In the genomic region with DNA sequence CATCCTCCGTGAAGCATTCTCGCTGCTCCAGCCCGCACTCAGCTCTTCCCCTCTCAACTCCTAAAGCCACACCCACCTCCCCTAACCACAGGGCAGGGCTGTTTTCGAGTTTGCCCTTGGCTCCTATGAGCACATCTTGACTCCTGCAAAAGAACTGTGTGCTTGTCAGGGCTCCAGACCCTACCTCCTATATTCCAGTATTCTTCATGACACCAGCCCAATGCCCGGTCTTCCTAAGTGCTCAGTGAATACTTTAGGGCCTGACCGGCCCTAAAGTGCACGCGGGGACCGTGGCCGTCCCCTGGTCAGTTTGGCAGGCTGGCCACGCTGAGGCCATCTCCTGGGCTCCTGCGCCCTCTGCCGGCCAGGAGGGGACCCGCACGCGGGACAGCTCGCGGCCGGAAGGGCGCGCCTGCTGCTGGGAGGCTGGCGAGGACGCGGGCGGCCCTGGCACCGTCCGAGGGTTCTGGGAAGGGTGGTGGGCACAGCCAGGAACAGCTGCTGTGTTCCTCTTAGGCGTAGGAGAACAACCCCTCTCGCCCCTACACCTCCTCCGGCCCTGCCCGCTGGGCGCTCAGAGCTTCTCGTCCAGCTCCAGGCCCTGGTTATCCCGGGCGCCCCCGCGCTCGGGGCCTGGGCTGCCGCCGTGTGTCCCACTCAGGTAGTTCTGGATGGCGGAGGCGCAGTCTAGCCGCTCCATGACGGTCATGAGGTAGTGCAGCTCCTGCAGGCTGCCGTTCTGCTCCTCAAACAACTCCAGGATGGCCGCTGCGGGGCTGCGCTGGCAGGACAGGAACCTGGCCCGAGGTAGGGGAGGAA, we compare ENCODE assay signal across 8 cellular contexts. TPM values are rescaled to one million over a fixed set of nuclear protein-coding genes. Genes with fewer than 3 reads are reported as not detected.
A peak's percentile ranks its signal among the peaks of the same experiment; 100 is the strongest.
DNase-seq lines count a peak whose midpoint lies in the region; ATAC-seq and TF ChIP-seq lines count a peak whose summit lies in the region.

No MANE protein-coding gene starts in this region.

- H3K79me1 ChIP-seq in IMR-90 (ENCODE audit: low read depth in 1 of 2, low read length in 2 of 2): no peaks in the 10 kb centered on the region

- dilution Hi-C loops in IMR-90 (cut with HindIII; ENCODE audit: low sequenced_read_pairs, unreplicated experiment): no loop called here

- H2BK120ac ChIP-seq in IMR-90 (ENCODE audit: low read depth, low read length): peak overlapping the region; percentile 71

- H4K91ac ChIP-seq in IMR-90 (ENCODE audit: insufficient read depth, low read depth, low read length): peak overlapping the region; percentile 74; the same call in 1 of the 2 replicates

- ATAC-seq in DND-41 (ENCODE audit: insufficient read depth, low read depth) (peak; percentile 86), GM21526 (IDR thresholded peaks at IDR 0.05; ENCODE audit: low FRiP score, unreplicated experiment) (peak; percentile 89), IMR-90 (ENCODE audit: low read depth) (peak; percentile 99), heart left ventricle (peak; percentile 77 to 97 (median 94))

- no peak overlapping the region for H3K18ac ChIP-seq in IMR-90 (ENCODE audit: low read depth, low read length)

- H3K4me3 Mint-ChIP-seq in activated naive CD8-positive, alpha-beta T cell treated with anti-CD3 and anti-CD28 coated beads for 36 hours: peak overlapping the region; percentile 86

- peak overlapping the region; percentile 42; the same call in 1 of the 2 replicates for H3K14ac ChIP-seq in IMR-90 (replicated peaks; ENCODE audit: low read depth, low read length)

- no peak overlapping the region for H2BK15ac ChIP-seq in IMR-90 (ENCODE audit: low read depth, low read length)

- H3K9me3 Mint-ChIP-seq in activated naive CD8-positive, alpha-beta T cell treated with anti-CD3 and anti-CD28 coated beads for 36 hours: no peaks in the 10 kb centered on the region

- TF ChIP-seq RAD21 in IMR-90 (IDR thresholded peaks at IDR 0.05; ENCODE audit: low read length) (peak; percentile 97), SK-N-SH (IDR thresholded peaks at IDR 0.05; ENCODE audit: low read length) (peak; percentile 91)

- TF ChIP-seq EP300 in SK-N-SH (IDR thresholded peaks at IDR 0.05; ENCODE audit: borderline replicate concordance in 1 of 2, low read depth in 1 of 2, low read length in 1 of 2) (no peak), tibial nerve (IDR thresholded peaks at IDR 0.05) (peak in 1 of 2 donors; percentile 33)

- no peak overlapping the region; the same call in 1 of the 2 replicates for H3K23ac ChIP-seq in IMR-90 (ENCODE audit: low read depth, low read length)

- H2BK20ac ChIP-seq in IMR-90 (ENCODE audit: low read depth, low read length): 0 out of 2 replicates have a peak overlapping the region, but pooled peaks have one; percentile 26

- peak overlapping the region; percentile 30 to 65 for H3K4me3 ChIP-seq in DND-41 (ENCODE audit: low read depth in 1 of 2, low read length in 2 of 2)
- peak overlapping the region; percentile 40 for H3K4me3 ChIP-seq in IMR-90 (ENCODE audit: insufficient read depth, low read depth, low read length)
- peak overlapping the region in 1 of 2 experiments; percentile 39; a peak in 2 of 4 replicates for H3K4me3 ChIP-seq in SK-N-SH (ENCODE audit: low read depth in 2 of 2, low read length in 1 of 2)
- H3K4me3 ChIP-seq in heart left ventricle: peak overlapping the region; percentile 23 to 73 (median 60)
- peak overlapping the region; percentile 15 to 62 (median 40) for H3K4me3 ChIP-seq in tibial nerve

- H2AK5ac ChIP-seq in IMR-90 (ENCODE audit: low read depth, low read length): no peak overlapping the region

- peak overlapping the region; percentile 10 for H2AK9ac ChIP-seq in IMR-90 (replicated peaks; ENCODE audit: low read depth, low read length, poor library complexity)

- peak overlapping the region; percentile 93 to 96 for H4K8ac ChIP-seq in IMR-90 (ENCODE audit: low read depth in 2 of 2, low read length in 2 of 2)

- H2AFZ ChIP-seq in DND-41 (ENCODE audit: low read depth, low read length) (peak overlapping the region; percentile 81), IMR-90 (replicated peaks; ENCODE audit: low read length, poor library complexity) (peak overlapping the region; percentile 96), SK-N-SH (ENCODE audit: low read depth) (peak overlapping the region; percentile 61; the same call in 1 of the 2 replicates)

- no peak overlapping the region; the same call in 1 of the 2 replicates for H3K56ac ChIP-seq in IMR-90 (ENCODE audit: extremely low read depth, insufficient read depth, low read length)

- DNase-seq in DND-41 (peak; percentile 94), IMR-90 (peak; percentile 44), SK-N-SH (peak; percentile 95), heart left ventricle (peak; percentile 85 to 94 (median 87)), pons (ENCODE audit: low spot score) (peak; percentile 56), tibial nerve (ENCODE audit: low spot score in 2 of 2) (peak; percentile 82 to 86)
- peak; percentile 83 for DNase-seq in activated naive CD8-positive, alpha-beta T cell treated with anti-CD3 and anti-CD28 coated beads for 36 hours

- WGBS in IMR-90 (ENCODE audit: extremely low coverage in 2 of 2, insufficient read length in 1 of 2), 2 experiments: 10% methylated on average over 12 of the region's 49 CpGs; no CpG with 5 or more reads in 1 of the 2 experiments
- 46% methylated on average over 15 of the region's 49 CpGs for WGBS in SK-N-SH (ENCODE audit: low lambda C conversion rate)
- 0 to 2% (median 1%) methylated on average over 27 to 49 of the region's 49 CpGs for WGBS in heart left ventricle, 4 donors
- WGBS in tibial nerve, 2 donors: 0 to 8% methylated on average over 28 to 29 of the region's 49 CpGs

- TF ChIP-seq POLR2A in IMR-90 (IDR thresholded peaks at IDR 0.05; ENCODE audit: low read depth, low read length) (0 out of 2 replicates have a peak, but pooled peaks have one; percentile 32), heart left ventricle (IDR thresholded peaks at IDR 0.05) (peak in 1 of 2 donors; percentile 14), tibial nerve (IDR thresholded peaks at IDR 0.05) (no peak)

- H3K9me3 ChIP-seq in DND-41 (ENCODE audit: insufficient read depth, low read length, severe bottlenecking): no peaks in the 10 kb centered on the region
- no peaks in the 10 kb centered on the region for H3K9me3 ChIP-seq in IMR-90 (ENCODE audit: control insufficient read depth, insufficient read depth, low read length)
- H3K9me3 ChIP-seq in SK-N-SH: no peaks in the 10 kb centered on the region
- H3K9me3 ChIP-seq in heart left ventricle: no peaks in the 10 kb centered on the region
- H3K9me3 ChIP-seq in tibial nerve: no peaks in the 10 kb centered on the region

- H3K4me1 ChIP-seq in DND-41 (ENCODE audit: insufficient read depth, low read length) (peaks cover 39% of the 10 kb centered on the region), IMR-90 (ENCODE audit: control insufficient read depth, insufficient read depth, low read length) (peaks cover 4% of the 10 kb centered on the region; the same call in 1 of the 2 replicates), SK-N-SH (ENCODE audit: control insufficient read depth in 1 of 2, insufficient read depth in 2 of 2, low read depth in 1 of 2, low read length in 1 of 2) (peaks cover 0 to 12% of the 10 kb centered on the region in 2 experiments; a peak in 1 of 4 replicates), heart left ventricle (peaks cover 0 to 23% (median 12%) of the 10 kb centered on the region in 12 donors), tibial nerve (peaks cover 0 to 21% (median 14%) of the 10 kb centered on the region in 4 donors)

- H3K27me3 ChIP-seq in DND-41 (ENCODE audit: insufficient read depth, low read length, poor library complexity): no peaks in the 10 kb centered on the region
- peaks cover 7% of the 10 kb centered on the region; the same call in 1 of the 2 replicates for H3K27me3 ChIP-seq in IMR-90 (ENCODE audit: control insufficient read depth, insufficient read depth, low read length)
- no peaks in the 10 kb centered on the region for H3K27me3 ChIP-seq in SK-N-SH (ENCODE audit: insufficient read depth)
- H3K27me3 ChIP-seq in heart left ventricle: no peaks in the 10 kb centered on the region
- no peaks in the 10 kb centered on the region for H3K27me3 ChIP-seq in tibial nerve

- H3K36me3 Mint-ChIP-seq in activated naive CD8-positive, alpha-beta T cell treated with anti-CD3 and anti-CD28 coated beads for 36 hours: no peaks in the 10 kb centered on the region

- H3K27ac ChIP-seq in DND-41 (ENCODE audit: low read length) (peak overlapping the region; percentile 98), IMR-90 (ENCODE audit: insufficient read depth, low read length) (no peak overlapping the region), SK-N-SH (ENCODE audit: low read depth in 2 of 2, low read length in 1 of 2) (no peak overlapping the region), heart left ventricle (peak overlapping the region; percentile 42 to 85 (median 75)), tibial nerve (peak overlapping the region in 3 of 4 donors; percentile 45 to 85 (median 57))

- no peaks in the 10 kb centered on the region for H4K20me1 ChIP-seq in DND-41 (ENCODE audit: insufficient read depth, low read length)
- H4K20me1 ChIP-seq in IMR-90 (ENCODE audit: insufficient read depth, low read length): no peaks in the 10 kb centered on the region
- no peaks in the 10 kb centered on the region for H4K20me1 ChIP-seq in SK-N-SH (ENCODE audit: insufficient read depth)

- in situ Hi-C loops in IMR-90 (cut with MboI; ENCODE audit: low sequenced_read_pairs): loop anchor here (10.0 to 25.0 kb wide), 3 partner anchors 473 to 1666 kb away; no protein-coding TSS in a partner anchor

- H3K4me1 Mint-ChIP-seq in activated naive CD8-positive, alpha-beta T cell treated with anti-CD3 and anti-CD28 coated beads for 36 hours: peaks cover 17% of the 10 kb centered on the region

- POLR2A ChIA-PET in IMR-90 (lab: Charles Lee; ENCODE audit: unreplicated experiment) (interaction anchor here (0.5 kb wide), 1 partner anchor 1098 kb away, joined by 7 read pairs; no protein-coding TSS in a partner anchor), SK-N-SH (lab: Yijun Ruan, JAX) (no interaction called here)

- H3K27ac Mint-ChIP-seq in activated naive CD8-positive, alpha-beta T cell treated with anti-CD3 and anti-CD28 coated beads for 36 hours: peak overlapping the region; percentile 78

- peak overlapping the region; percentile 74 for H3K4me2 ChIP-seq in DND-41 (ENCODE audit: insufficient read depth, low read length)
- peak overlapping the region; percentile 83 for H3K4me2 ChIP-seq in IMR-90 (ENCODE audit: low read depth, low read length)
- H3K4me2 ChIP-seq in SK-N-SH: no peak overlapping the region; the same call in 1 of the 2 replicates

- peak overlapping the region; percentile 72; the same call in 1 of the 2 replicates for H3K4ac ChIP-seq in IMR-90 (ENCODE audit: low read depth, low read length)

- no peaks in the 10 kb centered on the region for H3K27me3 Mint-ChIP-seq in activated naive CD8-positive, alpha-beta T cell treated with anti-CD3 and anti-CD28 coated beads for 36 hours

- intact Hi-C loops in IMR-90 (cut with micrococcal nuclease): loop anchor here (1.0 to 10.0 kb wide), 6 partner anchors 22 to 1683 kb away; no protein-coding TSS in a partner anchor
- intact Hi-C loops in heart left ventricle (cut with DNase I): loop anchor here in 9 of 10 donors (2.0 to 10.0 kb wide), 15 partner anchors 21 to 1683 kb away; no protein-coding TSS in a partner anchor

- TF ChIP-seq CTCF in DND-41 (IDR thresholded peaks at IDR 0.05; ENCODE audit: borderline replicate concordance, extremely low read depth, low read length, poor library complexity, severe bottlenecking) (peak; percentile 99), IMR-90 (conservative IDR thresholded peaks at IDR 0.05; ENCODE audit: low read depth, low read length) (peak; percentile 98), SK-N-SH (IDR thresholded peaks at IDR 0.05) (peak; percentile 95), heart left ventricle (IDR thresholded peaks at IDR 0.05) (peak; percentile 98 to 100 (median 99)), tibial nerve (IDR thresholded peaks at IDR 0.05) (peak; percentile 96 to 99 (median 97))

- H3K36me3 ChIP-seq in DND-41 (ENCODE audit: insufficient read depth, low read length): peaks cover 6% of the 10 kb centered on the region; the same call in 1 of the 2 replicates
- no peaks in the 10 kb centered on the region for H3K36me3 ChIP-seq in IMR-90 (ENCODE audit: control insufficient read depth, insufficient read depth, low read length)
- no peaks in the 10 kb centered on the region for H3K36me3 ChIP-seq in SK-N-SH (replicated peaks in 1 of 2; ENCODE audit: control insufficient read depth in 1 of 2, insufficient read depth in 2 of 2, low read length in 1 of 2)
- no peaks in the 10 kb centered on the region for H3K36me3 ChIP-seq in heart left ventricle
- peaks cover 0 to 4% (median 0%) of the 10 kb centered on the region in 3 donors for H3K36me3 ChIP-seq in tibial nerve

- H3K79me2 ChIP-seq in DND-41 (ENCODE audit: insufficient read depth, low read length): peaks cover 22% of the 10 kb centered on the region
- H3K79me2 ChIP-seq in SK-N-SH (ENCODE audit: insufficient read depth): no peaks in the 10 kb centered on the region

- H2BK5ac ChIP-seq in IMR-90 (ENCODE audit: low read depth, low read length, poor library complexity, severe bottlenecking): no peak overlapping the region

- peak overlapping the region; percentile 98 for H3K9ac ChIP-seq in DND-41 (ENCODE audit: low read depth, low read length)
- peak overlapping the region; percentile 71 for H3K9ac ChIP-seq in IMR-90 (ENCODE audit: low read depth, low read length)
- no peak overlapping the region for H3K9ac ChIP-seq in SK-N-SH

- no peaks in the 10 kb centered on the region for H3F3A ChIP-seq in SK-N-SH (replicated peaks; ENCODE audit: insufficient read depth)

- BruUV-seq in IMR-90 (replicated peaks; lab: Mats Ljungman, UMichigan): no TSS peak

- CTCF ChIA-PET in IMR-90 (lab: Yijun Ruan, JAX) (interaction anchor here (0.6 to 2.5 kb wide), 12 partner anchors 9 to 162 kb away, joined by 3 to 24 read pairs (median 4); partner anchors contain the start of gene TSPO2), SK-N-SH (lab: Yijun Ruan, JAX) (interaction anchor here (0.5 to 5.3 kb wide), 63 partner anchors 8 to 1666 kb away, joined by 3 to 50 read pairs (median 4); partner anchors contain the start of genes APOBEC2, TSPO2 and UNC5CL)

- H3K9me1 ChIP-seq in IMR-90 (ENCODE audit: insufficient read depth, low read length): no peaks in the 10 kb centered on the region

- peak overlapping the region; percentile 82 for H4K5ac ChIP-seq in IMR-90 (ENCODE audit: low read depth, low read length)

- no peaks in the 10 kb centered on the region for H3K9me2 ChIP-seq in SK-N-SH

RNA-seq across cellular contexts. Expression of gene UNC5CL, which starts 11.0 kb away (rescaled TPM):
- not detected in 2 replicates for total RNA-seq in IMR-90 (2012; rRNA removed)
- not detected in 2 replicates for polyA plus RNA-seq in IMR-90 (2012; rRNA removed)
- polyA plus RNA-seq in IMR-90 (2012; cell fraction: cytosol; rRNA removed): 0.02 TPM in 2 replicates
- 0.19 and 0.27 TPM in 2 replicates for polyA plus RNA-seq in IMR-90 (2012; cell fraction: nucleus; rRNA removed; ENCODE audit: low replicate concordance)
- 0.10 TPM in 2 replicates for polyA plus RNA-seq in SK-N-SH (2012; rRNA removed)
- polyA plus RNA-seq in SK-N-SH (2012; cell fraction: cytosol; rRNA removed): 0.05 and 0.08 TPM in 2 replicates
- 1.1 and 1.2 TPM in 2 replicates for polyA plus RNA-seq in SK-N-SH (2012; cell fraction: nucleus; rRNA removed)
- 1 to 10 TPM; 1.3 to 1.7 TPM for total RNA-seq in activated naive CD8-positive, alpha-beta T cell treated with anti-CD3 and anti-CD28 coated beads for 36 hours
- total RNA-seq in heart left ventricle: 1 to 10 TPM in 1 of 9 donors, under 1 TPM in 8; 0.21 to 1.1 (median 0.50) TPM
- under 1 TPM; 0.50 to 0.65 TPM for polyA plus RNA-seq in heart left ventricle
- 1 to 10 TPM in 3 of 4 donors, under 1 TPM in 1; 0.90 to 7.6 (median 1.5) TPM for total RNA-seq in tibial nerve

RNA-seq across cellular contexts. Expression of gene TSPO2, which starts 14.3 kb away (rescaled TPM):
- not detected in 2 replicates for total RNA-seq in IMR-90 (2012; rRNA removed)
- polyA plus RNA-seq in IMR-90 (2012; rRNA removed): not detected in 2 replicates
- not detected in 2 replicates for polyA plus RNA-seq in IMR-90 (2012; cell fraction: cytosol; rRNA removed)
- polyA plus RNA-seq in IMR-90 (2012; cell fraction: nucleus; rRNA removed; ENCODE audit: low replicate concordance): not detected in 2 replicates
- not detected in 2 replicates for polyA plus RNA-seq in SK-N-SH (2012; rRNA removed)
- polyA plus RNA-seq in SK-N-SH (2012; cell fraction: cytosol; rRNA removed): not detected in 2 replicates
- polyA plus RNA-seq in SK-N-SH (2012; cell fraction: nucleus; rRNA removed): not detected in 2 replicates
- not detected for total RNA-seq in activated naive CD8-positive, alpha-beta T cell treated with anti-CD3 and anti-CD28 coated beads for 36 hours
- not detected for total RNA-seq in heart left ventricle
- not detected for polyA plus RNA-seq in heart left ventricle
- not detected for total RNA-seq in tibial nerve

RNA-seq across cellular contexts. Expression of gene APOBEC2, which starts 25.0 kb away (rescaled TPM):
- total RNA-seq in IMR-90 (2012; rRNA removed) (not detected in 2 replicates), heart left ventricle (100 to 1,000 TPM; 139 to 524 (median 237) TPM), tibial nerve (not detected)
- polyA plus RNA-seq in IMR-90 (2012; rRNA removed) (not detected in 2 replicates), SK-N-SH (2012; rRNA removed) (not detected in 2 replicates), heart left ventricle (100 to 1,000 TPM in 1 of 2 donors, 10 to 100 TPM in 1; 72.3 to 237 TPM)
- not detected in 2 replicates for polyA plus RNA-seq in IMR-90 (2012; cell fraction: cytosol; rRNA removed)
- not detected in 2 replicates for polyA plus RNA-seq in IMR-90 (2012; cell fraction: nucleus; rRNA removed; ENCODE audit: low replicate concordance)
- polyA plus RNA-seq in SK-N-SH (2012; cell fraction: cytosol; rRNA removed): not detected in 2 replicates
- not detected in 2 replicates for polyA plus RNA-seq in SK-N-SH (2012; cell fraction: nucleus; rRNA removed)
- total RNA-seq in activated naive CD8-positive, alpha-beta T cell treated with anti-CD3 and anti-CD28 coated beads for 36 hours: not detected

RNA-seq across cellular contexts. Expression of gene OARD1, which starts 44.1 kb away (rescaled TPM):
- 2.3 and 5.6 TPM in 2 replicates for total RNA-seq in IMR-90 (2012; rRNA removed)
- polyA plus RNA-seq in IMR-90 (2012; rRNA removed): 4.6 and 5.5 TPM in 2 replicates
- 0.87 and 1.0 TPM in 2 replicates for polyA plus RNA-seq in IMR-90 (2012; cell fraction: cytosol; rRNA removed)
- 0.60 and 1.9 TPM in 2 replicates for polyA plus RNA-seq in IMR-90 (2012; cell fraction: nucleus; rRNA removed; ENCODE audit: low replicate concordance)
- 5.6 and 6.4 TPM in 2 replicates for polyA plus RNA-seq in SK-N-SH (2012; rRNA removed)
- 9.3 and 15.7 TPM in 2 replicates for polyA plus RNA-seq in SK-N-SH (2012; cell fraction: cytosol; rRNA removed)
- polyA plus RNA-seq in SK-N-SH (2012; cell fraction: nucleus; rRNA removed): 2.2 and 4.7 TPM in 2 replicates
- 10 to 100 TPM; 43.7 to 44.2 TPM for total RNA-seq in activated naive CD8-positive, alpha-beta T cell treated with anti-CD3 and anti-CD28 coated beads for 36 hours
- total RNA-seq in heart left ventricle: 10 to 100 TPM; 12.8 to 21.8 (median 17.7) TPM
- polyA plus RNA-seq in heart left ventricle: 10 to 100 TPM; 26.6 to 28.1 TPM
- 10 to 100 TPM; 12.3 to 25.6 (median 17.3) TPM for total RNA-seq in tibial nerve

RNA-seq across cellular contexts. Expression of gene NFYA, which starts 44.8 kb away (rescaled TPM):
- total RNA-seq in IMR-90 (2012; rRNA removed) (21.9 and 28.5 TPM in 2 replicates), heart left ventricle (10 to 100 TPM in 4 of 9 donors, 1 to 10 TPM in 5; 6.5 to 12.5 (median 9.7) TPM), tibial nerve (10 to 100 TPM; 11.2 to 32.7 (median 16.0) TPM)
- polyA plus RNA-seq in IMR-90 (2012; rRNA removed) (10.9 and 12.3 TPM in 2 replicates), SK-N-SH (2012; rRNA removed) (6.8 and 9.7 TPM in 2 replicates), heart left ventricle (1 to 10 TPM; 4.3 to 7.3 TPM)
- polyA plus RNA-seq in IMR-90 (2012; cell fraction: cytosol; rRNA removed): 1.8 and 3.3 TPM in 2 replicates
- 5.7 and 12.1 TPM in 2 replicates for polyA plus RNA-seq in IMR-90 (2012; cell fraction: nucleus; rRNA removed; ENCODE audit: low replicate concordance)
- 6.8 and 8.1 TPM in 2 replicates for polyA plus RNA-seq in SK-N-SH (2012; cell fraction: cytosol; rRNA removed)
- 10.5 and 17.2 TPM in 2 replicates for polyA plus RNA-seq in SK-N-SH (2012; cell fraction: nucleus; rRNA removed)
- 10 to 100 TPM; 24.5 to 25.4 TPM for total RNA-seq in activated naive CD8-positive, alpha-beta T cell treated with anti-CD3 and anti-CD28 coated beads for 36 hours

Comparison
In these comparisons a context has a peak if more than half of its experiments do, and no peak if none do; other contexts are left out.
1. DNase-seq: peak in every context shown above with its lines; median percentile 95 in SK-N-SH; 94 in DND-41; 87 in heart left ventricle; 84 in tibial nerve; 83 in activated naive CD8-positive, alpha-beta T cell treated with anti-CD3 and anti-CD28 coated beads for 36 hours; 56 in pons; 44 in IMR-90.
2. H3K27ac ChIP-seq: peak in DND-41 (single experiment), heart left ventricle (12 of 12) and tibial nerve (3 of 4); none in IMR-90 (single experiment) and SK-N-SH (0 of 2).
3. RNA of gene APOBEC2, which starts 25.0 kb away (total RNA-seq): 139 to 524 TPM in heart left ventricle; not detected in IMR-90, not detected in activated naive CD8-positive, alpha-beta T cell treated with anti-CD3 and anti-CD28 coated beads for 36 hours and not detected in tibial nerve; every median in the first group is over 100 times any median in the second.
4. Peak in every context shown above with its lines, with median percentiles within 50 percentile points of each other: ATAC-seq, H2AFZ ChIP-seq and CTCF ChIP-seq.